2 cellular contexts compared by ENCODE assay signal in the genomic region with DNA sequence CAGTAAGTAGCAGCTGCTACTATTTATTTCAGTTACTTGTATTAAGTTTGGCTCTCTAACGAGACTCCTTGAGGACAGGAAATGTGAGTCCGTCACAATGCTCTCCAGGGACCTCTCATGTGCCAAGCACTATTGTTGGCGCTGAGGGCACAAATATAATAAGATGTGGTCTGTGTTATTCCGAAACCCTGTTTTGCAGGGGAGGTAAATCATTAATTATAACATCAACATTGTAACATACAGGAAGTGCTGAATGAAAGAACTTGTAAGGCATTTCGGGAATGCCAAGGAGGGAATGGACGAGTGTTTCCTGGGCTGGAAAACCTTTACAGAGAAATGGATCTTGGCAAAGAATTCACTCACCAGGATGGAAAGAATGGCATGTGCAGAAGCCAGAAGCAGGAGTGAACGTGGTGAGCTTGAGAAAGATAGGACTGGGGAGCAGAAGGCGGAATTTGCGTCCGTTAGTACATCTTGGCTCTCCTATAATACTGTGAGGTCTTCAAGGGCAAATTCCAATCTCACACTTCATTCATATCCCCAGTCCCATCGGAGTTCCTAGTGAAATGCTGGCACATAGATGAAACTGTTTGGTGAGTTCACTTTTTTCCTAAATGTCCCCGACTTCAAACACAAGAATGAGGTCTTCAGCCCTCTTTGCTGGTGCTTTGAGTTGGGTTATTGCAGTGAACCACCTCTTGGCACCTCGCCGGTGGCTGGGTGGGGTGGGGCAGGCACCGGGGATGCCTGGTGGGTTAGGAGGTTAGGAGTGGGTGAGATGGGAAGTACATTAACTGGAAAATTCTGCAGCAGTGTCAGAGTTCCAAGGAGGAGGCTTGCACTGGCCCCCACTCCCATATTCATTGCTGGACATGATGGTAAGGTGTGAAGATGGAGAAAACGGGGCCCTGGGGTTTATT.
TF ChIP-seq lines count a peak whose summit lies in the region.

No MANE protein-coding gene starts in this region.

TF ChIP-seq in IMR-90, 13 proteins besides CTCF, POLR2A, EP300 and RAD21:
- TF ChIP-seq CEBPB (IDR thresholded peaks at IDR 0.05; ENCODE audit: low read depth, low read length) (no peak), ELK1 (IDR thresholded peaks at IDR 0.05; ENCODE audit: borderline replicate concordance, low read depth, low read length) (no peak), USF2 (IDR thresholded peaks at IDR 0.05; ENCODE audit: low read depth, low read length) (no peak), RFX5 (IDR thresholded peaks at IDR 0.05; ENCODE audit: low read depth, low read length) (no peak), RCOR1 (IDR thresholded peaks at IDR 0.05; ENCODE audit: insufficient replicate concordance, low read length) (no peak), SMC3 (IDR thresholded peaks at IDR 0.05; ENCODE audit: low read depth, low read length) (no peak), MAFK (IDR thresholded peaks at IDR 0.05; ENCODE audit: low read depth, low read length) (no peak), NFE2L2 (IDR thresholded peaks at IDR 0.05; ENCODE audit: low read depth, low read length) (no peak), BHLHE40 (IDR thresholded peaks at IDR 0.05; ENCODE audit: low read depth, low read length) (no peak), CHD1 (IDR thresholded peaks at IDR 0.05; ENCODE audit: low read depth, low read length) (no peak), MXI1 (IDR thresholded peaks at IDR 0.05; ENCODE audit: borderline replicate concordance, low read depth, low read length) (no peak)

TF ChIP-seq in H1, 55 proteins besides CTCF, POLR2A, EP300 and RAD21:
- TF ChIP-seq RFX5 (IDR thresholded peaks at IDR 0.05; ENCODE audit: borderline replicate concordance, low read depth, low read length), result no peak
